In genomic region chrX:2690856-2691542, GRCh38 we compare ENCODE assay signal across 8 cellular contexts. TPM values are rescaled to one million over a fixed set of nuclear protein-coding genes. Genes with fewer than 3 reads are reported as not detected.
DNase-seq lines count a peak whose midpoint lies in the region; ATAC-seq and TF ChIP-seq lines count a peak whose summit lies in the region.

Gene CD99 (plus strand): TSS chrX:2691295. CDS start chrX:2691361, 66 bp downstream.

- peak within 1 kb of the TSS; percentile 84 for H3K27ac ChIP-seq in effector memory CD4-positive, alpha-beta T cell (ENCODE audit: insufficient read depth, low read length, poor library complexity, severe bottlenecking)

- H3K4me3 ChIP-seq in effector memory CD4-positive, alpha-beta T cell (ENCODE audit: insufficient read depth, low read depth, low read length, poor library complexity, severe bottlenecking): peak within 1 kb of the TSS; percentile 94

- POLR2A ChIA-PET in activated CD4-positive, alpha-beta T cell treated with anti-CD3 and anti-CD28 coated beads, Interleukin-2, amount 10 ng/mL, durations not matched to agents 7 days and 5 days (lab: Charles Lee): no interaction called here

- no peaks in the 10 kb centered on the region for H3K36me3 ChIP-seq in effector memory CD4-positive, alpha-beta T cell (ENCODE audit: control insufficient read depth, insufficient read depth, low read length)

- ATAC-seq in HG03457 (IDR thresholded peaks at IDR 0.05; ENCODE audit: unreplicated experiment): peak; percentile 78

- in situ Hi-C loops in ACHN (cut with HindIII; ENCODE audit: low pct_ligation_motif_present, low pct_unique_long_range_greater_than_20kb, low sequenced_read_pairs): no loop called here

- H3K4me3 Mint-ChIP-seq in activated CD4-positive, alpha-beta T cell treated with anti-CD3 and anti-CD28 coated beads, Interleukin-2, amount 10 ng/mL, durations not matched to agents 7 days and 5 days: peak within 1 kb of the TSS; percentile 99
- peak within 1 kb of the TSS; percentile 82 for H3K4me3 Mint-ChIP-seq in mesothelial cell of epicardium

- DNase-seq in ACHN (peak; percentile 68), GM19240 (ENCODE audit: insufficient read length, low spot score) (peak; percentile 47), mesothelial cell of epicardium (ENCODE audit: low spot score in 2 of 2, unreplicated experiment in 2 of 2) (peak; percentile 92), NCI-H510A (lab: John Stamatoyannopoulos, UW) (no peak)
- peak; percentile 90 for DNase-seq in activated CD4-positive, alpha-beta T cell treated with anti-CD3 and anti-CD28 coated beads, Interleukin-2, amount 10 ng/mL, durations not matched to agents 7 days and 5 days
- peak; percentile 86 to 89 (median 89) for DNase-seq in effector memory CD4-positive, alpha-beta T cell
- peak; percentile 80 to 83 for DNase-seq in stimulated activated CD8-positive, alpha-beta memory T cell treated with anti-CD3 and anti-CD28 coated beads, Interleukin-4, amount 100 ng/mL, for 1 hour (ENCODE audit: low read depth in 2 of 2, low spot score in 1 of 2)

- H3K9me3 ChIP-seq in effector memory CD4-positive, alpha-beta T cell (ENCODE audit: control insufficient read depth, low read length): no peaks in the 10 kb centered on the region

- H3K36me3 Mint-ChIP-seq in activated CD4-positive, alpha-beta T cell treated with anti-CD3 and anti-CD28 coated beads, Interleukin-2, amount 10 ng/mL, durations not matched to agents 7 days and 5 days (ENCODE audit: low read depth): peaks cover 35% of the 10 kb centered on the region
- no peaks in the 10 kb centered on the region for H3K36me3 Mint-ChIP-seq in mesothelial cell of epicardium

- H3K27me3 ChIP-seq in effector memory CD4-positive, alpha-beta T cell (replicated peaks; ENCODE audit: control insufficient read depth, insufficient read depth, low read length, poor library complexity, severe bottlenecking): no peaks in the 10 kb centered on the region

- H3K9me3 Mint-ChIP-seq in activated CD4-positive, alpha-beta T cell treated with anti-CD3 and anti-CD28 coated beads, Interleukin-2, amount 10 ng/mL, durations not matched to agents 7 days and 5 days: no peaks in the 10 kb centered on the region
- no peaks in the 10 kb centered on the region for H3K9me3 Mint-ChIP-seq in mesothelial cell of epicardium

- peak within 1 kb of the TSS; percentile 97 for H3K27ac Mint-ChIP-seq in activated CD4-positive, alpha-beta T cell treated with anti-CD3 and anti-CD28 coated beads, Interleukin-2, amount 10 ng/mL, durations not matched to agents 7 days and 5 days
- peak within 1 kb of the TSS; percentile 97 for H3K27ac Mint-ChIP-seq in mesothelial cell of epicardium

- peaks cover 40% of the 10 kb centered on the region for H3K4me1 ChIP-seq in effector memory CD4-positive, alpha-beta T cell (ENCODE audit: control insufficient read depth, insufficient read depth, low read length, poor library complexity, severe bottlenecking)

- H3K4me1 Mint-ChIP-seq in activated CD4-positive, alpha-beta T cell treated with anti-CD3 and anti-CD28 coated beads, Interleukin-2, amount 10 ng/mL, durations not matched to agents 7 days and 5 days: peaks cover 37% of the 10 kb centered on the region
- H3K4me1 Mint-ChIP-seq in mesothelial cell of epicardium: peaks cover 42% of the 10 kb centered on the region

- no peak for TF ChIP-seq CTCF in mesothelial cell of epicardium (IDR thresholded peaks at IDR 0.05; ENCODE audit: unreplicated experiment)

- CTCF ChIA-PET in activated CD4-positive, alpha-beta T cell treated with anti-CD3 and anti-CD28 coated beads, Interleukin-2, amount 10 ng/mL, durations not matched to agents 7 days and 5 days (lab: Charles Lee): no interaction called here

- H3K27me3 Mint-ChIP-seq in activated CD4-positive, alpha-beta T cell treated with anti-CD3 and anti-CD28 coated beads, Interleukin-2, amount 10 ng/mL, durations not matched to agents 7 days and 5 days: peaks cover 4% of the 10 kb centered on the region
- H3K27me3 Mint-ChIP-seq in mesothelial cell of epicardium (ENCODE audit: low read depth): no peaks in the 10 kb centered on the region

RNA-seq across cellular contexts. Expression of gene CD99, which starts in this region (rescaled TPM):
- 100 to 1,000 TPM; 261 to 314 TPM for total RNA-seq in activated CD4-positive, alpha-beta T cell treated with anti-CD3 and anti-CD28 coated beads, Interleukin-2, amount 10 ng/mL, durations not matched to agents 7 days and 5 days
- 244 to 260 TPM (median 248 TPM) in 3 replicates for total RNA-seq in mesothelial cell of epicardium
